ENCODE assay signal across 17 cellular contexts in the genomic region with DNA sequence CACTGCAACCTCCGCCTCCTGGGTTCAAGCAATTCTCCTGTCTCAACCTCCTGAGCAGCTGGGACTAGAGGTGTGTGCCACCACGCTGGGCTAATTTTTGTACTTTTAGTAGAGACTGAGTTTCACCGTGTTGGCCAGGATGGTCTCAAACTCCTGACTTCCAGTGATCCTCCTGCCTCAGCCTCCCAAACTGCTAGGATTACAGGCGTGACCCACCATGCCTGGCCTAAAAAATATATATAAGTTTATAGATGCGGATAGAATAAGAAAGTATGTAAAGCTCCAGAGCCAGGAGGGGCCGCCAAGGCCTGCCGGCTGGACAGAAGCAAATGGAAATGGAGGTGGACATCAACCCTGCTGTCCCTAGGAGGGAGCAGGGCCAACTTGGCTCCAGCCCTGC.
DNase-seq lines count a peak whose midpoint lies in the region; ATAC-seq and TF ChIP-seq lines count a peak whose summit lies in the region.
"Had no signal": no experiment of that assay in that cellular context is flagged by ENCODE, and none has a peak within 500 bp of the region (broad histone marks: within the 10 kb centered on the region; RNA-seq: fewer than 3 reads in every experiment).

No MANE protein-coding gene starts in this region.

- intact Hi-C loops in ascending aorta (cut with DNase I) (no loop called here), tibial artery (cut with DNase I; ENCODE audit: low total_unique reads) (no loop called here), OCI-LY7 (cut with micrococcal nuclease; ENCODE audit: unreplicated experiment) (no loop called here)

- no peaks in the 10 kb centered on the region for H3K27me3 Mint-ChIP-seq in chondrocyte (ENCODE audit: low read depth)
- H3K27me3 Mint-ChIP-seq in osteocyte (ENCODE audit: unreplicated experiment), result no peaks in the 10 kb centered on the region

- no peak overlapping the region for H3K4me2 ChIP-seq in OCI-LY7 (ENCODE audit: low read length)

- peaks cover 26 to 69% of the 10 kb centered on the region in 2 donors for H3K4me1 ChIP-seq in ascending aorta
- peaks cover 6 to 100% (median 73%) of the 10 kb centered on the region in 4 donors for H3K4me1 ChIP-seq in tibial artery
- H3K4me1 ChIP-seq in OCI-LY7 (ENCODE audit: insufficient read depth, low read length, poor library complexity, severe bottlenecking), result no peaks in the 10 kb centered on the region

- H3K36me3 Mint-ChIP-seq in chondrocyte (ENCODE audit: low read depth) (peaks cover 29% of the 10 kb centered on the region), osteocyte (ENCODE audit: unreplicated experiment) (peaks cover 43% of the 10 kb centered on the region)

- H3K36me3 ChIP-seq in ascending aorta (peaks cover 7 to 9% of the 10 kb centered on the region in 2 donors), tibial artery (peaks cover 0 to 6% (median 0%) of the 10 kb centered on the region in 3 donors), OCI-LY7 (ENCODE audit: insufficient read depth, low read length) (no peaks in the 10 kb centered on the region)

- H3K4me3 Mint-ChIP-seq in chondrocyte (ENCODE audit: unreplicated experiment) (no peak overlapping the region), osteocyte (ENCODE audit: unreplicated experiment) (no peak overlapping the region)
- H3K4me3 Mint-ChIP-seq: CD4-positive, alpha-beta T cell had no signal

- no peaks in the 10 kb centered on the region for H3K9me3 Mint-ChIP-seq in chondrocyte (ENCODE audit: low read depth)
- no peaks in the 10 kb centered on the region for H3K9me3 Mint-ChIP-seq in osteocyte (ENCODE audit: unreplicated experiment)
- H3K9me3 Mint-ChIP-seq: CD4-positive, alpha-beta T cell had no signal

- H3K9me3 ChIP-seq in ascending aorta (no peaks in the 10 kb centered on the region), tibial artery (no peaks in the 10 kb centered on the region), OCI-LY7 (ENCODE audit: low read length) (no peaks in the 10 kb centered on the region)

- ATAC-seq in GM21576 (IDR thresholded peaks at IDR 0.05; ENCODE audit: unreplicated experiment), result no peak

- no peak overlapping the region for H3K4me3 ChIP-seq in ascending aorta
- H3K4me3 ChIP-seq in tibial artery, result no peak overlapping the region
- H3K4me3 ChIP-seq in OCI-LY7 (ENCODE audit: low read depth, low read length, poor library complexity, severe bottlenecking), result no peak overlapping the region

- H3K27me3 ChIP-seq in ascending aorta (no peaks in the 10 kb centered on the region), tibial artery (no peaks in the 10 kb centered on the region)

- H3K27ac Mint-ChIP-seq in chondrocyte (ENCODE audit: unreplicated experiment) (peak overlapping the region; percentile 45), osteocyte (ENCODE audit: unreplicated experiment) (peak overlapping the region; percentile 89)
- H3K27ac Mint-ChIP-seq: CD4-positive, alpha-beta T cell had no signal

- no peak overlapping the region for H2AFZ ChIP-seq in OCI-LY7 (ENCODE audit: low read length)

- no peaks in the 10 kb centered on the region for H3K9me2 ChIP-seq in OCI-LY7 (ENCODE audit: insufficient read depth, low read length)

- peaks cover 75% of the 10 kb centered on the region for H3K4me1 Mint-ChIP-seq in chondrocyte (ENCODE audit: low read depth)
- H3K4me1 Mint-ChIP-seq in osteocyte (ENCODE audit: unreplicated experiment), result peaks cover 65% of the 10 kb centered on the region

- H3K27ac ChIP-seq in ascending aorta (peak overlapping the region; percentile 71 to 91), tibial artery (peak overlapping the region; percentile 82 to 91), OCI-LY7 (ENCODE audit: low read depth, low read length, poor library complexity, severe bottlenecking) (no peak overlapping the region)

- DNase-seq in ascending aorta (ENCODE audit: low spot score in 2 of 2) (peak in 1 of 2 donors; percentile 50), chondrocyte (ENCODE audit: low spot score) (no peak), osteocyte (ENCODE audit: extremely low spot score, unreplicated experiment) (no peak), tibial artery (no peak), CD1c-positive myeloid dendritic cell (ENCODE audit: extremely low spot score) (no peak), OCI-LY7 (ENCODE audit: low spot score) (no peak)
- DNase-seq: CD4-positive, alpha-beta T cell; COR-L47; DMS79; Kasumi-1; NCI-H1417 treated with DMSO at 0.1 percent for 48 hours; NCI-H187; NCI-H446; NCI-H526; OCI-M1; Right ventricle myocardium superior had no signal

- CTCF ChIA-PET in OCI-LY7 (lab: Charles Lee; ENCODE audit: unreplicated experiment), result no interaction called here

- no peaks in the 10 kb centered on the region for H3K79me2 ChIP-seq in OCI-LY7 (ENCODE audit: insufficient read depth, low read depth, low read length)

- no peaks in the 10 kb centered on the region for H4K20me1 ChIP-seq in OCI-LY7 (ENCODE audit: insufficient read depth, low read length)

- TF ChIP-seq CTCF in ascending aorta (IDR thresholded peaks at IDR 0.05) (no peak), chondrocyte (IDR thresholded peaks at IDR 0.05) (no peak), osteocyte (IDR thresholded peaks at IDR 0.05) (no peak), tibial artery (IDR thresholded peaks at IDR 0.05) (no peak), OCI-LY7 (conservative IDR thresholded peaks at IDR 0.05; ENCODE audit: low read length) (no peak)

- no TSS peak for BruUV-seq in OCI-LY7 (replicated peaks; lab: Mats Ljungman, UMichigan)

- POLR2A ChIA-PET in OCI-LY7 (lab: Charles Lee), result no interaction called here
